34 cellular contexts compared by ENCODE assay signal in the genomic region with DNA sequence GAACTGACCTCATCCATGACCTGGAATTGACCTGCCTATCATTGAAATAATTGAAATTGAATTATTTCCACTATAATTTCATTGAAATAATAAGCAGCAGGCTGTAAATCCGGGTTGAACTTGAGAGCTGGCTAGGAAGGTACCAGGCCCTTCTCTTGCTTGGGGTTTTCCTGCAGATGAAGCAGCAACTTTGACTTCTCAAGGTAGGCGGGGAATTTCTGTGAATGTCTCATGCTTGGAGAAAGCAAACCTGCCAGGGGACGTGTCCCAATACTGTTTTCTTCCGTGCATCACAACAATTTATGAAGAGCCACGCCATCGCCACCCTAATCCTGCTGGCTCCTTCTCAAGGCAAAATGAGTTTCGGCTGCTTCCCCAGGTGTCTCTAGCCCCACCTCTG.
"Had no signal": no experiment of that assay in that cellular context is flagged by ENCODE, and none has a peak within 500 bp of the region (broad histone marks: within the 10 kb centered on the region; RNA-seq: fewer than 3 reads in every experiment).

No MANE protein-coding gene starts in this region.

- ATAC-seq: activated CD4-positive, CD25-positive, alpha-beta regulatory T cell treated with anti-CD3 and anti-CD28 coated beads, Interleukin-2, amount 50 U/mL, for 24 hours; activated CD8-positive, alpha-beta T cell treated with anti-CD3 and anti-CD28 coated beads for 36 hours; activated naive CD8-positive, alpha-beta T cell treated with anti-CD3 and anti-CD28 coated beads, Interleukin-2, amount 50 U/mL, for 24 hours; activated T-cell treated with anti-CD3 and anti-CD28 coated beads, Interleukin-2, amount 50 U/mL, for 4 hours; body of pancreas; gastroesophageal sphincter; heart right ventricle; T-helper 17 cell had no signal

- H3K27ac ChIP-seq: adrenal gland, body of pancreas, esophagus muscularis mucosa, gastroesophageal sphincter, heart right ventricle, WERI-Rb-1 had no signal

- DNase-seq: activated B cell treated with CpG ODN at 0.5 μM for 24 hours; activated CD4-positive, alpha-beta T cell treated with anti-CD3 and anti-CD28 coated beads for 48 hours; activated CD4-positive, alpha-beta T cell treated with anti-CD3 and anti-CD28 coated beads, Interleukin-2, amount 50 U/mL, for 1 hour; activated CD4-positive, alpha-beta T cell treated with anti-CD3 and anti-CD28 coated beads, Interleukin-2, amount 50 U/mL, for 48 hours; activated CD8-positive, alpha-beta memory T cell treated with anti-CD3 and anti-CD28 coated beads for 24 hours; activated CD8-positive, alpha-beta T cell treated with anti-CD3 and anti-CD28 coated beads for 36 hours; activated effector memory CD4-positive, alpha-beta T cell treated with anti-CD3 and anti-CD28 coated beads, Interleukin-2, amount 50 U/mL, for 16 hours; activated naive CD4-positive, alpha-beta T cell treated with anti-CD3 and anti-CD28 coated beads for 36 hours; activated naive CD8-positive, alpha-beta T cell treated with anti-CD3 and anti-CD28 coated beads for 36 hours; activated naive CD8-positive, alpha-beta T cell treated with anti-CD3 and anti-CD28 coated beads, Interleukin-2, amount 50 U/mL, for 24 hours; activated T-cell treated with anti-CD3 and anti-CD28 coated beads, Interleukin-2, amount 50 U/mL, for 4 hours; adrenal gland; amygdala; aorta; body of pancreas; caudate nucleus; cortex of kidney; dermis blood vessel endothelial cell; effector CD4-positive, alpha-beta T cell; foreskin melanocyte; heart right ventricle; T-helper 1 cell; T-helper 17 cell; T1000; WERI-Rb-1 had no signal

- H3K9me3 ChIP-seq: adrenal gland, body of pancreas, esophagus muscularis mucosa had no signal

- H3K27me3 Mint-ChIP-seq: activated naive CD4-positive, alpha-beta T cell treated with anti-CD3 and anti-CD28 coated beads, Interleukin-2, amount 50 U/mL, for 24 hours; activated naive CD8-positive, alpha-beta T cell treated with anti-CD3 and anti-CD28 coated beads for 36 hours had no signal

- H3K36me3 Mint-ChIP-seq: activated naive CD4-positive, alpha-beta T cell treated with anti-CD3 and anti-CD28 coated beads, Interleukin-2, amount 50 U/mL, for 24 hours; activated naive CD8-positive, alpha-beta T cell treated with anti-CD3 and anti-CD28 coated beads for 36 hours had no signal

- FAIRE-seq: colon, endometrium, endothelial cell of umbilical vein had no signal

- H3K4me3 ChIP-seq: adrenal gland, body of pancreas, esophagus muscularis mucosa, gastroesophageal sphincter, heart right ventricle had no signal

- H3K4me1 Mint-ChIP-seq: activated B cell treated with CpG ODN at 0.5 μM for 24 hours; activated naive CD4-positive, alpha-beta T cell treated with anti-CD3 and anti-CD28 coated beads, Interleukin-2, amount 50 U/mL, for 24 hours; activated naive CD8-positive, alpha-beta T cell treated with anti-CD3 and anti-CD28 coated beads for 36 hours; activated naive CD8-positive, alpha-beta T cell treated with anti-CD3 and anti-CD28 coated beads, Interleukin-2, amount 50 U/mL, for 24 hours had no signal

- H3K27ac Mint-ChIP-seq: activated B cell treated with CpG ODN at 0.5 μM for 24 hours; activated CD8-positive, alpha-beta T cell treated with anti-CD3 and anti-CD28 coated beads for 36 hours; activated naive CD4-positive, alpha-beta T cell treated with anti-CD3 and anti-CD28 coated beads for 36 hours; activated naive CD4-positive, alpha-beta T cell treated with anti-CD3 and anti-CD28 coated beads, Interleukin-2, amount 50 U/mL, for 24 hours; activated naive CD8-positive, alpha-beta T cell treated with anti-CD3 and anti-CD28 coated beads for 36 hours; activated naive CD8-positive, alpha-beta T cell treated with anti-CD3 and anti-CD28 coated beads, Interleukin-2, amount 50 U/mL, for 24 hours; activated T-helper 2 cell treated with anti-CD3 and anti-CD28 coated beads, Interferon-gamma antibody, Interleukin-2, Interleukin-4, amounts not matched to agents 10 μg/mL and 5 μg/mL and 100 μg/mL, durations not matched to agents 14 hours and 24 hours and 36 hours; T-helper 17 cell; T-helper 2 cell treated with Interferon-gamma antibody and Interleukin-4, amounts not matched to agents 5 μg/mL and 100 μg/mL, for 36 hours had no signal

- H3K27me3 ChIP-seq: adrenal gland, body of pancreas had no signal

- H3K4me3 Mint-ChIP-seq: activated B cell treated with CpG ODN at 0.5 μM for 24 hours; activated CD8-positive, alpha-beta T cell treated with anti-CD3 and anti-CD28 coated beads for 36 hours; activated naive CD4-positive, alpha-beta T cell treated with anti-CD3 and anti-CD28 coated beads for 36 hours; activated naive CD4-positive, alpha-beta T cell treated with anti-CD3 and anti-CD28 coated beads, Interleukin-2, amount 50 U/mL, for 24 hours; activated naive CD8-positive, alpha-beta T cell treated with anti-CD3 and anti-CD28 coated beads for 36 hours; activated naive CD8-positive, alpha-beta T cell treated with anti-CD3 and anti-CD28 coated beads, Interleukin-2, amount 50 U/mL, for 24 hours; activated T-cell treated with anti-CD3 and anti-CD28 coated beads, Interleukin-2, amount 50 U/mL, for 4 hours; T-helper 17 cell; T-helper 2 cell treated with Interferon-gamma antibody and Interleukin-4, amounts not matched to agents 5 μg/mL and 100 μg/mL, for 36 hours had no signal

- H3K4me1 ChIP-seq: adrenal gland, body of pancreas, esophagus muscularis mucosa, gastroesophageal sphincter, heart right ventricle had no signal

- H3K9me3 Mint-ChIP-seq: activated CD8-positive, alpha-beta T cell treated with anti-CD3 and anti-CD28 coated beads for 36 hours; activated naive CD4-positive, alpha-beta T cell treated with anti-CD3 and anti-CD28 coated beads for 36 hours; activated naive CD4-positive, alpha-beta T cell treated with anti-CD3 and anti-CD28 coated beads, Interleukin-2, amount 50 U/mL, for 24 hours; activated naive CD8-positive, alpha-beta T cell treated with anti-CD3 and anti-CD28 coated beads for 36 hours; activated naive CD8-positive, alpha-beta T cell treated with anti-CD3 and anti-CD28 coated beads, Interleukin-2, amount 50 U/mL, for 24 hours; activated T-cell treated with anti-CD3 and anti-CD28 coated beads, Interleukin-2, amount 50 U/mL, for 4 hours; activated T-helper 2 cell treated with anti-CD3 and anti-CD28 coated beads, Interferon-gamma antibody, Interleukin-2, Interleukin-4, amounts not matched to agents 10 μg/mL and 5 μg/mL and 100 μg/mL, durations not matched to agents 14 hours and 24 hours and 36 hours; T-helper 2 cell treated with Interferon-gamma antibody and Interleukin-4, amounts not matched to agents 5 μg/mL and 100 μg/mL, for 36 hours had no signal

- H3K36me3 ChIP-seq: adrenal gland, esophagus muscularis mucosa, gastroesophageal sphincter, heart right ventricle, WERI-Rb-1 had no signal
